In genomic region chr22:46549565-46549840, GRCh38 we compare ENCODE assay signal across 16 cellular contexts.
"Had no signal": no experiment of that assay in that cellular context is flagged by ENCODE, and none has a peak within 500 bp of the region (broad histone marks: within the 10 kb centered on the region; RNA-seq: fewer than 3 reads in every experiment).

No MANE protein-coding gene starts in this region.

- H3K9me3 Mint-ChIP-seq: natural killer cell had no signal

- DNase-seq: activated CD4-positive, alpha-beta memory T cell treated with anti-CD3 and anti-CD28 coated beads, Interleukin-2, amount 10 ng/mL, durations not matched to agents 7 days and 5 days; activated CD4-positive, alpha-beta T cell treated with anti-CD3 and anti-CD28 coated beads for 48 hours; activated CD4-positive, CD25-positive, alpha-beta regulatory T cell; activated naive CD4-positive, alpha-beta T cell treated with anti-CD3 and anti-CD28 coated beads for 36 hours; activated T-cell treated with anti-CD3 and anti-CD28 coated beads, Interleukin-2, amount 50 U/mL, for 24 hours; foreskin melanocyte; head of caudate nucleus; natural killer cell; nucleus accumbens; retina; T1000; uterus had no signal

- H3K4me1 Mint-ChIP-seq: natural killer cell had no signal

- H3K4me1 ChIP-seq: uterus had no signal

- H3K36me3 ChIP-seq: ascending aorta, tibial nerve, uterus had no signal

- H3K4me3 ChIP-seq: ascending aorta, tibial nerve, uterus had no signal

- H3K4me3 Mint-ChIP-seq: activated CD4-positive, alpha-beta memory T cell treated with anti-CD3 and anti-CD28 coated beads, Interleukin-2, amount 10 ng/mL, durations not matched to agents 7 days and 5 days; activated naive CD4-positive, alpha-beta T cell treated with anti-CD3 and anti-CD28 coated beads for 36 hours; activated T-cell treated with anti-CD3 and anti-CD28 coated beads, Interleukin-2, amount 50 U/mL, for 24 hours; endodermal cell; natural killer cell; stimulated activated naive CD8-positive, alpha-beta T cell treated with anti-CD3 and anti-CD28 coated beads, Interleukin-15, Interleukin-2, amounts not matched to agents 100 ng/mL and 50 ng/mL, for 24 hours had no signal

- H3K27ac Mint-ChIP-seq: activated CD4-positive, alpha-beta memory T cell treated with anti-CD3 and anti-CD28 coated beads, Interleukin-2, amount 10 ng/mL, durations not matched to agents 7 days and 5 days; activated naive CD4-positive, alpha-beta T cell treated with anti-CD3 and anti-CD28 coated beads for 36 hours; activated T-cell treated with anti-CD3 and anti-CD28 coated beads, Interleukin-2, amount 50 U/mL, for 24 hours; endodermal cell; natural killer cell; stimulated activated naive CD8-positive, alpha-beta T cell treated with anti-CD3 and anti-CD28 coated beads, Interleukin-15, Interleukin-2, amounts not matched to agents 100 ng/mL and 50 ng/mL, for 24 hours had no signal

- H3K9me3 ChIP-seq: ascending aorta, uterus had no signal

- ATAC-seq: natural killer cell had no signal

- H3K27ac ChIP-seq: ascending aorta, tibial nerve, uterus had no signal

- H3K36me3 Mint-ChIP-seq: natural killer cell had no signal

- H3K27me3 ChIP-seq: ascending aorta, uterus had no signal
